Comparison of ENCODE assay signal across 19 cellular contexts in the genomic region with DNA sequence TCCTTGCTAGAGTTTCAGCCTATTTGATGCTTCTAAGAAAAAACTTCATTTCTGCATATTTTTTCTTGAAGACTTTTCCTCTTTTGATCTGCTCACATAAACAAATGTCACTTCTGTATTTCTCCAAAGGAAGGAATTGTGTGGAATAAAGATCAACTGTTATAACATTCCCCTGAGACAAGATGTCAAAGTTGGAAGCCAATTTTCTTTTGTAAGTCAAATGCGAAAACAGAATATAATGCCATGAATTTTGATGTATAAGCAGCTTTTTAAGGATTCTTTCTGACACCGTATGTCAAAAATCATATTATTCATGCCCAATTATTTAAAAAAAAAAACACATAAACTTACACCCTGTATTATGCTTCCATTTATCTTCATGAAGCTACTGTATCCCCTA.
"Had no signal": no experiment of that assay in that cellular context is flagged by ENCODE, and none has a peak within 500 bp of the region (broad histone marks: within the 10 kb centered on the region; RNA-seq: fewer than 3 reads in every experiment).

No MANE protein-coding gene starts in this region.

- H3K9me2 ChIP-seq: SK-N-SH had no signal

- H3K27ac ChIP-seq: prostate gland, testis had no signal

- H3K4me3 ChIP-seq: body of pancreas, prostate gland, testis had no signal

- H3K4me1 ChIP-seq: prostate gland, testis had no signal

- ATAC-seq: activated T-helper 17 cell treated with anti-CD3 and anti-CD28 coated beads, Interleukin-2, amount 50 U/mL, for 72 hours; body of pancreas; left ventricle myocardium superior; sciatic nerve; stimulated activated memory B cell treated with anti-CD40 and anti-IgM and Interleukin-4, amounts not matched to agents 10 μg/mL and 1 μg/mL and 100 μg/mL, for 72 hours had no signal

- H3K9ac ChIP-seq: SK-N-SH had no signal

- H3K9me3 ChIP-seq: body of pancreas, prostate gland, SK-N-SH, testis had no signal

- H3K27me3 ChIP-seq: body of pancreas, testis had no signal

- FAIRE-seq: frontal cortex had no signal

- DNase-seq: activated CD4-positive, alpha-beta memory T cell treated with anti-CD3 and anti-CD28 coated beads, Interleukin-2, amount 10 ng/mL, durations not matched to agents 7 days and 5 days; activated CD4-positive, alpha-beta T cell treated with anti-CD3 and anti-CD28 coated beads for 48 hours; activated CD4-positive, CD25-positive, alpha-beta regulatory T cell; activated naive CD4-positive, alpha-beta T cell; activated naive CD8-positive, alpha-beta T cell treated with anti-CD3 and anti-CD28 coated beads for 36 hours; activated T-cell treated with anti-CD3 and anti-CD28 coated beads, Interleukin-2, amount 50 U/mL, for 1 hour; amniotic stem cell; body of pancreas; erythroblast; left ventricle myocardium superior; nephron progenitor cell; SK-N-SH; stimulated activated CD4-positive, alpha-beta T cell treated with anti-CD3 and anti-CD28 coated beads, Interleukin-4, amount 100 ng/mL, for 4 hours; testis had no signal

- H3K36me3 ChIP-seq: prostate gland had no signal

- H3K4me2 ChIP-seq: SK-N-SH had no signal
